In genomic region chr13:77056886-77057285, GRCh38 we compare ENCODE assay signal across 2 cellular contexts.
TF ChIP-seq lines count a peak whose summit lies in the region.

No MANE protein-coding gene starts in this region.

TF ChIP-seq in liver, 16 proteins besides CTCF, POLR2A, EP300 and RAD21:
- TF ChIP-seq GABPA (IDR thresholded peaks at IDR 0.05 in 1 of 2, conservative IDR thresholded peaks at IDR 0.05 in 1 of 2) = no peak

TF ChIP-seq in HepG2, 621 proteins besides CTCF, POLR2A, EP300 and RAD21:
- TF ChIP-seq ZFYVE20 (CRISPR knock-in tag; IDR thresholded peaks at IDR 0.05; ENCODE audit: borderline replicate concordance, low read depth) = no peak
TF ChIP-seq in HepG2: peak in this region for 0.
